8 cellular contexts compared by ENCODE assay signal in the genomic region with DNA sequence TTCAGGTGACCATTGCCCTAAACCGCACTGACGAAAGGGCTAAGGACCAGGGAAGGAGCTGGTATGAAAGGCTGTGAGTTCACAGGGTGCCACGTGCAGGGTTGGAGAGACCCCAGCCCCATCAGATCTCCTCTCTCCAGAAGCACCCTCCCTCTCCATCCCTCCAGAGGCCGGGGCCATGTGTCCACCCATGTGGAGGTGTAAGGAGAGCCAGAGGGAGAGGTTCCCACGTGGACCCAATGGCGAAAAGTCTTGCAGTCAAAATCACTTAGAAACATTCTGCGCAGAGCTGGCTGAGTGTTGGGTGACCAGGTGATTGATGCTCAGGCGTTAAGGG.
A peak's percentile ranks its signal among the peaks of the same experiment; 100 is the strongest.
DNase-seq lines count a peak whose midpoint lies in the region; ATAC-seq and TF ChIP-seq lines count a peak whose summit lies in the region.

No MANE protein-coding gene starts in this region.

- no peaks in the 10 kb centered on the region for H3K9me3 ChIP-seq in osteoblast (ENCODE audit: low read depth, low read length)

- no peaks in the 10 kb centered on the region for H3K27me3 ChIP-seq in osteoblast (ENCODE audit: insufficient read depth, low read length)

- ATAC-seq in GM19467 (IDR thresholded peaks at IDR 0.05; ENCODE audit: unreplicated experiment), result no peak
- no peak for ATAC-seq in HG02610 (IDR thresholded peaks at IDR 0.05; ENCODE audit: unreplicated experiment)

- peak overlapping the region; percentile 95 for H3K4me2 ChIP-seq in osteoblast (ENCODE audit: insufficient read depth, low read length)

- H3K36me3 ChIP-seq in osteoblast (ENCODE audit: insufficient read depth, low read length), result no peaks in the 10 kb centered on the region

- in situ Hi-C loops in GM13976 (cut with MboI; ENCODE audit: low sequenced_read_pairs, unreplicated experiment), result no loop called here

- peak overlapping the region; percentile 7 for H3K27ac ChIP-seq in osteoblast (ENCODE audit: low read depth, low read length)

- no peak for TF ChIP-seq CTCF in LNCaP clone FGC (IDR thresholded peaks at IDR 0.05; ENCODE audit: control insufficient read depth, extremely low read depth, insufficient read depth)
- no peak for TF ChIP-seq CTCF in epithelial cell of esophagus (IDR thresholded peaks at IDR 0.05; ENCODE audit: insufficient read depth, low read depth, low read length, missing control alignments)
- TF ChIP-seq CTCF in osteoblast (IDR thresholded peaks at IDR 0.05; ENCODE audit: extremely low read depth, low read depth, low read length), result no peak
- no peak for TF ChIP-seq CTCF in GM13976 (IDR thresholded peaks at IDR 0.05; ENCODE audit: borderline replicate concordance, control extremely low read depth, extremely low read depth, insufficient read depth, missing control alignments)

- no peaks in the 10 kb centered on the region for H3K79me2 ChIP-seq in osteoblast (ENCODE audit: insufficient read depth, low read length)

- peaks cover 18% of the 10 kb centered on the region for H3K4me1 ChIP-seq in osteoblast (ENCODE audit: insufficient read depth, low read length)

- H3K4me3 ChIP-seq in LNCaP clone FGC (ENCODE audit: low read depth, low read length) (peak overlapping the region; percentile 65), epithelial cell of esophagus (ENCODE audit: low read length) (peak overlapping the region; percentile 54), osteoblast (ENCODE audit: insufficient read depth, low read length) (peak overlapping the region; percentile 70)

- peak overlapping the region; percentile 80 for H2AFZ ChIP-seq in osteoblast (ENCODE audit: low read length)

- H4K20me1 ChIP-seq in osteoblast (ENCODE audit: insufficient read depth, low read length), result no peaks in the 10 kb centered on the region

- DNase-seq in COR-L47 (lab: John Stamatoyannopoulos, UW), result peak; percentile 49
- no peak for DNase-seq in LNCaP clone FGC (ENCODE audit: low read depth)
- DNase-seq in epithelial cell of esophagus (ENCODE audit: low read depth), result no peak
- DNase-seq in osteoblast (ENCODE audit: insufficient read length, low spot score, missing footprints), result peak; percentile 85
- no peak for DNase-seq in activated CD4-positive, alpha-beta T cell treated with anti-CD3 and anti-CD28 coated beads for 4 hours
- DNase-seq in GM13976 (ENCODE audit: low spot score), result no peak

Comparison
In these comparisons a context has a peak if more than half of its experiments do, and no peak if none do; other contexts are left out.
1. DNase-seq: peak in COR-L47 (single experiment) and osteoblast (single experiment); none in LNCaP clone FGC (single experiment), epithelial cell of esophagus (single experiment), activated CD4-positive, alpha-beta T cell treated with anti-CD3 and anti-CD28 coated beads for 4 hours (0 of 2) and GM13976 (single experiment).
2. Peak in every context shown above with its lines, with median percentiles within 50 percentile points of each other: H3K4me3 ChIP-seq.